15 cellular contexts compared by ENCODE assay signal in genomic region chr6:32252326-32253009, GRCh38. TPM values are rescaled to one million over a fixed set of nuclear protein-coding genes. Genes with fewer than 3 reads are reported as not detected.
A peak's percentile ranks its signal among the peaks of the same experiment; 100 is the strongest.
DNase-seq lines count a peak whose midpoint lies in the region; ATAC-seq, FAIRE-seq and TF ChIP-seq lines count a peak whose summit lies in the region.
"Had no signal": no experiment of that assay in that cellular context is flagged by ENCODE, and none has a peak within 500 bp of the region (broad histone marks: within the 10 kb centered on the region; RNA-seq: fewer than 3 reads in every experiment).

No MANE protein-coding gene starts in this region.

- H3K27me3 Mint-ChIP-seq in CD4-positive, alpha-beta memory T cell = no peaks in the 10 kb centered on the region

- H3K4me2 ChIP-seq in HepG2 (ENCODE audit: low read depth, low read length) = no peak overlapping the region
- H3K4me2 ChIP-seq: BLaER1 treated with 17β-estradiol and CSF1 and Interleukin-3, amounts not matched to agents 10 nM and 100 nM had no signal

- intact Hi-C loops in CD4-positive, alpha-beta memory T cell (cut with micrococcal nuclease) = no loop called here
- intact Hi-C loops in HepG2 (cut with micrococcal nuclease; ENCODE audit: unreplicated experiment) = no loop called here

- no peaks in the 10 kb centered on the region for H4K20me1 ChIP-seq in HepG2 (ENCODE audit: insufficient read depth, low read length)
- H4K20me1 ChIP-seq: BLaER1 treated with 17β-estradiol and CSF1 and Interleukin-3, amounts not matched to agents 10 nM and 100 nM had no signal

- no peak for TF ChIP-seq CTCF in GM13977 (IDR thresholded peaks at IDR 0.05; ENCODE audit: extremely low read depth, insufficient read depth, missing control alignments)
- TF ChIP-seq CTCF in HepG2 (CRISPR knock-in tag; IDR thresholded peaks at IDR 0.05) = no peak

- H3K4me1 ChIP-seq in CD4-positive, alpha-beta memory T cell (ENCODE audit: insufficient read depth, low read length) = peaks cover 15% of the 10 kb centered on the region
- peaks cover 10% of the 10 kb centered on the region; the same call in 1 of the 2 replicates for H3K4me1 ChIP-seq in HepG2 (ENCODE audit: insufficient read depth, low read length)

- H3K27ac Mint-ChIP-seq in CD4-positive, alpha-beta memory T cell = peak overlapping the region in 6 of 7 donors; percentile 2 to 68 (median 20)

- H3K36me3 Mint-ChIP-seq in CD4-positive, alpha-beta memory T cell = no peaks in the 10 kb centered on the region

- no peak overlapping the region for H3K4me3 ChIP-seq in CD4-positive, alpha-beta memory T cell (ENCODE audit: low read length in 2 of 2)
- H3K4me3 ChIP-seq in HepG2 (replicated peaks in 1 of 3; ENCODE audit: insufficient read depth in 1 of 3, low read depth in 2 of 3, low read length in 3 of 3) = no peak overlapping the region
- H3K4me3 ChIP-seq: BLaER1 treated with 17β-estradiol and CSF1 and Interleukin-3, amounts not matched to agents 10 nM and 100 nM; mucosa of descending colon had no signal

- no peak overlapping the region for H3K27ac ChIP-seq in CD4-positive, alpha-beta memory T cell (ENCODE audit: low read depth, low read length)
- H3K27ac ChIP-seq in HepG2 (ENCODE audit: extremely low read length, insufficient read depth, low read length) = no peak overlapping the region
- H3K27ac ChIP-seq: BLaER1 treated with 17β-estradiol and CSF1 and Interleukin-3, amounts not matched to agents 10 nM and 100 nM had no signal

- CTCF ChIA-PET in CD4-positive, alpha-beta memory T cell (lab: Charles Lee; ENCODE audit: partially characterized antibody) = interaction anchor here (0.6 to 1.3 kb wide), 2 partner anchors 10 to 134 kb away, joined by 3 read pairs; no protein-coding TSS in a partner anchor
- CTCF ChIA-PET in HepG2 (lab: Yijun Ruan, JAX; ENCODE audit: low intra/inter-chr PET ratio, low total read pairs) = no interaction called here

- H3K9me3 ChIP-seq in CD4-positive, alpha-beta memory T cell (ENCODE audit: control insufficient read depth in 1 of 2, low read length in 2 of 2) = no peaks in the 10 kb centered on the region
- H3K9me3 ChIP-seq in HepG2 (ENCODE audit: low read length) = peaks cover 6% of the 10 kb centered on the region; the same call in 1 of the 2 replicates
- H3K9me3 ChIP-seq: mucosa of descending colon had no signal

- in situ Hi-C loops in GM13977 (cut with MboI; ENCODE audit: low pct_unique_long_range_greater_than_20kb, low sequenced_read_pairs, unreplicated experiment) (loop anchor here (10.0 kb wide), 1 partner anchor 142 kb away; no protein-coding TSS in a partner anchor), HepG2 (cut with HindIII; ENCODE audit: extremely low pct_ligation_motif_present, low pct_unique_long_range_greater_than_20kb) (no loop called here)

- no peak for TF ChIP-seq RAD21 in HepG2 (CRISPR knock-in tag; IDR thresholded peaks at IDR 0.05)

- POLR2A ChIA-PET in CD4-positive, alpha-beta memory T cell (lab: Charles Lee; ENCODE audit: partially characterized antibody) = interaction anchor here (1.4 kb wide), 1 partner anchor 57 kb away, joined by 5 read pairs; no protein-coding TSS in a partner anchor
- POLR2A ChIA-PET in HepG2 (lab: Yijun Ruan, JAX) = no interaction called here

- DNase-seq in CD4-positive, alpha-beta memory T cell = no peak
- DNase-seq in GM13977 (ENCODE audit: low spot score) (peak; percentile 47), RPMI8226 (peak; percentile 49), germinal center (ENCODE audit: low spot score) (peak; percentile 33), COLO829 (ENCODE audit: low spot score) (no peak), NCI-H1694 treated with DMSO at 0.1 percent for 48 hours (lab: John Stamatoyannopoulos, UW) (no peak), HepG2 (ENCODE audit: low spot score) (no peak)
- no peak for DNase-seq in activated CD4-positive, alpha-beta T cell treated with anti-CD3 and anti-CD28 coated beads, Interleukin-2, amount 50 U/mL, for 4 hours
- DNase-seq: activated CD4-positive, alpha-beta T cell treated with anti-CD3 and anti-CD28 coated beads for 1 hour; DMS79 treated with DMSO at 0.1 percent for 48 hours; HCEC 1CT; mucosa of descending colon; NCI-H187; NCI-H524 had no signal

- peaks cover 14 to 26% (median 18%) of the 10 kb centered on the region in 4 donors for H3K4me1 Mint-ChIP-seq in CD4-positive, alpha-beta memory T cell

- H3K9ac ChIP-seq in HepG2 (ENCODE audit: insufficient read depth, low read depth, low read length) = no peak overlapping the region
- H3K9ac ChIP-seq: BLaER1 treated with 17β-estradiol and CSF1 and Interleukin-3, amounts not matched to agents 10 nM and 100 nM had no signal

- TF ChIP-seq EP300 in HepG2 (IDR thresholded peaks at IDR 0.05; ENCODE audit: low read depth in 2 of 2, low read length in 2 of 2) (no peak), HepG2 (CRISPR knock-in tag; IDR thresholded peaks at IDR 0.05; ENCODE audit: borderline replicate concordance) (no peak)

- no peak for ATAC-seq in HepG2
- ATAC-seq: mucosa of descending colon had no signal

- no peaks in the 10 kb centered on the region for H3K36me3 ChIP-seq in CD4-positive, alpha-beta memory T cell (ENCODE audit: insufficient read depth, low read length)
- H3K36me3 ChIP-seq in HepG2 (replicated peaks in 1 of 2; ENCODE audit: control insufficient read depth in 1 of 2, insufficient read depth in 2 of 2, low read length in 2 of 2) = no peaks in the 10 kb centered on the region
- H3K36me3 ChIP-seq: BLaER1 treated with 17β-estradiol and CSF1 and Interleukin-3, amounts not matched to agents 10 nM and 100 nM had no signal

- no peak overlapping the region for H2AFZ ChIP-seq in HepG2 (ENCODE audit: low read length)

- 4% methylated on average over 1 of the region's 2 CpGs for WGBS in HepG2 (ENCODE audit: low lambda C conversion rate)

- H3K79me2 ChIP-seq in HepG2 (ENCODE audit: insufficient read depth, low read length) = no peaks in the 10 kb centered on the region

- H3K9me3 Mint-ChIP-seq in CD4-positive, alpha-beta memory T cell = peaks cover 0 to 2% (median 0%) of the 10 kb centered on the region in 8 donors

- BruUV-seq in HepG2 (replicated peaks; lab: Mats Ljungman, UMichigan) = no TSS peak

- no peak for FAIRE-seq in HepG2 (lab: Jason Lieb, UNC)

- TF ChIP-seq POLR2A in HepG2 (IDR thresholded peaks at IDR 0.05; ENCODE audit: insufficient read depth in 1 of 2, low read depth in 2 of 2, low read length in 2 of 2) = no peak

- no peaks in the 10 kb centered on the region for H3K27me3 ChIP-seq in CD4-positive, alpha-beta memory T cell (ENCODE audit: insufficient read depth, low read length)
- H3K27me3 ChIP-seq in HepG2 (ENCODE audit: control insufficient read depth in 1 of 2, insufficient read depth in 2 of 2, low read length in 2 of 2) = peaks cover 0 to 17% of the 10 kb centered on the region in 2 experiments; a peak in 2 of 5 replicates

- H3K4me3 Mint-ChIP-seq in CD4-positive, alpha-beta memory T cell = peak overlapping the region in 3 of 8 donors; percentile 2 to 15 (median 3)

TF ChIP-seq in HepG2, 621 proteins besides CTCF, POLR2A, EP300 and RAD21 (continues in another document):
- TF ChIP-seq, protein P1, sequence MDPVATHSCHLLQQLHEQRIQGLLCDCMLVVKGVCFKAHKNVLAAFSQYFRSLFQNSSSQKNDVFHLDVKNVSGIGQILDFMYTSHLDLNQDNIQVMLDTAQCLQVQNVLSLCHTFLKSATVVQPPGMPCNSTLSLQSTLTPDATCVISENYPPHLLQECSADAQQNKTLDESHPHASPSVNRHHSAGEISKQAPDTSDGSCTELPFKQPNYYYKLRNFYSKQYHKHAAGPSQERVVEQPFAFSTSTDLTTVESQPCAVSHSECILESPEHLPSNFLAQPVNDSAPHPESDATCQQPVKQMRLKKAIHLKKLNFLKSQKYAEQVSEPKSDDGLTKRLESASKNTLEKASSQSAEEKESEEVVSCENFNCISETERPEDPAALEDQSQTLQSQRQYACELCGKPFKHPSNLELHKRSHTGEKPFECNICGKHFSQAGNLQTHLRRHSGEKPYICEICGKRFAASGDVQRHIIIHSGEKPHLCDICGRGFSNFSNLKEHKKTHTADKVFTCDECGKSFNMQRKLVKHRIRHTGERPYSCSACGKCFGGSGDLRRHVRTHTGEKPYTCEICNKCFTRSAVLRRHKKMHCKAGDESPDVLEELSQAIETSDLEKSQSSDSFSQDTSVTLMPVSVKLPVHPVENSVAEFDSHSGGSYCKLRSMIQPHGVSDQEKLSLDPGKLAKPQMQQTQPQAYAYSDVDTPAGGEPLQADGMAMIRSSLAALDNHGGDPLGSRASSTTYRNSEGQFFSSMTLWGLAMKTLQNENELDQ (CRISPR knock-in tag; IDR thresholded peaks at IDR 0.05; ENCODE audit: borderline replicate concordance) = no peak
- no peak for TF ChIP-seq ZNF713 (CRISPR knock-in tag; IDR thresholded peaks at IDR 0.05)
- TF ChIP-seq JDP2 (CRISPR knock-in tag; IDR thresholded peaks at IDR 0.05; ENCODE audit: borderline replicate concordance) = no peak

RNA-seq across cellular contexts. Expression of gene NOTCH4, which starts 28.6 kb away (rescaled TPM):
- total RNA-seq in CD4-positive, alpha-beta memory T cell = 1 to 10 TPM in 1 of 2 experiments, under 1 TPM in 1; 0.35 to 1.2 TPM
- under 1 TPM in 1 of 2 donors, not detected in 1; 0.70 TPM for polyA plus RNA-seq in CD4-positive, alpha-beta memory T cell
- 0.51 and 0.66 TPM in 2 replicates for total RNA-seq in HepG2 (2016; rRNA removed; fragmentation: Illumina TruSeq; extraction: Trizol)
- 0.26 and 0.81 TPM in 2 replicates for total RNA-seq in HepG2 (2016; cell fraction: cytosol; rRNA removed; fragmentation: Illumina TruSeq; extraction: Trizol; ENCODE audit: low read depth)
- 0.55 and 0.93 TPM in 2 replicates for total RNA-seq in HepG2 (2016; cell fraction: insoluble cytoplasmic fraction; rRNA removed; fragmentation: Illumina TruSeq; extraction: Trizol)
- total RNA-seq in HepG2 (2016; cell fraction: membrane; rRNA removed; fragmentation: Illumina TruSeq; extraction: Trizol) = 0.71 and 0.93 TPM in 2 replicates
- total RNA-seq in HepG2 (2016; cell fraction: nucleus; rRNA removed; fragmentation: Illumina TruSeq; extraction: Trizol) = 0.44 and 0.78 TPM in 2 replicates
- polyA plus RNA-seq in HepG2 (2011; rRNA removed) = 0.83 and 1.2 TPM in 2 replicates
- 0.86 and 1.1 TPM in 2 replicates for polyA plus RNA-seq in HepG2 (2011; cell fraction: cytosol; rRNA removed)
- 0.84 and 1.4 TPM in 2 replicates for polyA plus RNA-seq in HepG2 (2011; cell fraction: nucleus; rRNA removed)
- 0.75 and 0.96 TPM in 2 replicates for polyA plus RNA-seq in HepG2 (2012)
- 0.28 and 0.36 TPM in 2 replicates for polyA plus RNA-seq in HepG2 (2016; cell fraction: cytosol; fragmentation: Illumina TruSeq; extraction: Trizol; ENCODE audit: low read depth)
- polyA plus RNA-seq in HepG2 (2016; cell fraction: insoluble cytoplasmic fraction; fragmentation: Illumina TruSeq; extraction: Trizol; ENCODE audit: low read depth) = 0.58 and 0.83 TPM in 2 replicates
- 0.45 and 0.56 TPM in 2 replicates for polyA plus RNA-seq in HepG2 (2016; cell fraction: membrane; fragmentation: Illumina TruSeq; extraction: Trizol; ENCODE audit: low read depth)
- 0.87 and 1.6 TPM in 2 replicates for polyA plus RNA-seq in HepG2 (2016; cell fraction: nucleus; fragmentation: Illumina TruSeq; extraction: Trizol; ENCODE audit: insufficient read depth, low read depth)
- polyA minus RNA-seq in HepG2 (2011; rRNA and poly(A)+ RNA removed; ENCODE audit: low replicate concordance) = 0.23 and 0.96 TPM in 2 replicates
- 0.70 TPM in 1 of 2 replicates, not detected in the other for polyA minus RNA-seq in HepG2 (2011; cell fraction: cytosol; rRNA and poly(A)+ RNA removed)
- polyA minus RNA-seq in HepG2 (2011; cell fraction: nucleus; rRNA and poly(A)+ RNA removed) = 1.5 and 3.9 TPM in 2 replicates

Comparison
In these comparisons a context has a peak if more than half of its experiments do, and no peak if none do; other contexts are left out.
1. DNase-seq: peak in GM13977 (single experiment), RPMI8226 (single experiment) and germinal center (single experiment); none in CD4-positive, alpha-beta memory T cell (0 of 5), COLO829 (single experiment), NCI-H1694 treated with DMSO at 0.1 percent for 48 hours (single experiment), HepG2 (single experiment) and activated CD4-positive, alpha-beta T cell treated with anti-CD3 and anti-CD28 coated beads, Interleukin-2, amount 50 U/mL, for 4 hours (0 of 2).